9 cellular contexts compared by ENCODE assay signal in the genomic region with DNA sequence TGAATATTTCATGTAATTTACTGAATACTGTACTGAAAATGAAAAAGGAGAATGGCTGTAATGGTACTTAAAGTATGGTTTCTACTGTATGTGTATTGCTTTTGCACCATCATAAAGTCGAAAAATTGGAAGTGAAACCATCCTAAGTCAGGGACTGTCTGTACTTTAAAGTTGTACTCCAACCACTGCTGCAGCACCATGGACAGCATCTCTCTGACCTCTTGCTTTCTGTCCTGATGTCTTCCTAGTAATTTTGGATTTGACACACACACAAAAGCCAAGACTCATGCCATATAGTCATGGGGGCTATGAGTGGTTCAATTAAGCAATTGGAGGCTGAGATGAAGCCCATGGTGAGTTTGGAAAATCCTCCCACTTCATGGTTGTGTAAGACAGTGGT.
DNase-seq lines count a peak whose midpoint lies in the region; FAIRE-seq and TF ChIP-seq lines count a peak whose summit lies in the region.
"Had no signal": no experiment of that assay in that cellular context is flagged by ENCODE, and none has a peak within 500 bp of the region (broad histone marks: within the 10 kb centered on the region; RNA-seq: fewer than 3 reads in every experiment).

No MANE protein-coding gene starts in this region.

- no peak overlapping the region for H3K4me3 Mint-ChIP-seq in progenitor cell of endocrine pancreas (ENCODE audit: low read depth)
- H3K4me3 Mint-ChIP-seq: activated naive CD8-positive, alpha-beta T cell treated with anti-CD3 and anti-CD28 coated beads, Interleukin-2, amount 10 ng/mL, durations not matched to agents 7 days and 5 days had no signal

- no peaks in the 10 kb centered on the region for H3K36me3 Mint-ChIP-seq in progenitor cell of endocrine pancreas (ENCODE audit: insufficient read depth)
- H3K36me3 Mint-ChIP-seq: activated naive CD8-positive, alpha-beta T cell treated with anti-CD3 and anti-CD28 coated beads, Interleukin-2, amount 10 ng/mL, durations not matched to agents 7 days and 5 days had no signal

- H3K9me3 Mint-ChIP-seq in progenitor cell of endocrine pancreas (ENCODE audit: low read depth), result no peaks in the 10 kb centered on the region
- H3K9me3 Mint-ChIP-seq: activated naive CD8-positive, alpha-beta T cell treated with anti-CD3 and anti-CD28 coated beads, Interleukin-2, amount 10 ng/mL, durations not matched to agents 7 days and 5 days had no signal

- peak overlapping the region; percentile 68 for H3K27ac Mint-ChIP-seq in progenitor cell of endocrine pancreas
- H3K27ac Mint-ChIP-seq: activated naive CD8-positive, alpha-beta T cell treated with anti-CD3 and anti-CD28 coated beads, Interleukin-2, amount 10 ng/mL, durations not matched to agents 7 days and 5 days had no signal

- FAIRE-seq in GM19239 (lab: Jason Lieb, UNC), result no peak

- H3K4me1 Mint-ChIP-seq in progenitor cell of endocrine pancreas (ENCODE audit: low read depth), result no peaks in the 10 kb centered on the region
- H3K4me1 Mint-ChIP-seq: activated naive CD8-positive, alpha-beta T cell treated with anti-CD3 and anti-CD28 coated beads, Interleukin-2, amount 10 ng/mL, durations not matched to agents 7 days and 5 days had no signal

- DNase-seq in activated CD4-positive, alpha-beta T cell treated with anti-CD3 and anti-CD28 coated beads for 48 hours, result peak; percentile 13
- DNase-seq in activated CD4-positive, alpha-beta T cell treated with anti-CD3 and anti-CD28 coated beads, Interleukin-2, amount 50 U/mL, for 1 hour, result no peak
- DNase-seq in NAMALWA (ENCODE audit: low spot score), result peak; percentile 43
- peak; percentile 30 for DNase-seq in dermis blood vessel endothelial cell
- DNase-seq in progenitor cell of endocrine pancreas (ENCODE audit: low spot score, unreplicated experiment), result peak; percentile 27
- DNase-seq in activated CD8-positive, alpha-beta memory T cell treated with anti-CD3 and anti-CD28 coated beads, Interleukin-2, amount 50 U/mL, for 48 hours, result no peak
- DNase-seq in NCI-H2171 treated with DMSO at 0.1 percent for 48 hours (lab: John Stamatoyannopoulos, UW), result no peak
- no peak for DNase-seq in GM19239 (ENCODE audit: insufficient read length, low spot score)
- DNase-seq: activated naive CD8-positive, alpha-beta T cell treated with anti-CD3 and anti-CD28 coated beads, Interleukin-2, amount 10 ng/mL, durations not matched to agents 7 days and 5 days had no signal

- peaks cover 60% of the 10 kb centered on the region for H3K27me3 Mint-ChIP-seq in progenitor cell of endocrine pancreas
- H3K27me3 Mint-ChIP-seq: activated naive CD8-positive, alpha-beta T cell treated with anti-CD3 and anti-CD28 coated beads, Interleukin-2, amount 10 ng/mL, durations not matched to agents 7 days and 5 days had no signal

- TF ChIP-seq CTCF in progenitor cell of endocrine pancreas (IDR thresholded peaks at IDR 0.05; ENCODE audit: unreplicated experiment), result no peak

Comparison
In these comparisons a context has a peak if more than half of its experiments do, and no peak if none do; other contexts are left out.
1. DNase-seq: peak in activated CD4-positive, alpha-beta T cell treated with anti-CD3 and anti-CD28 coated beads for 48 hours (single experiment), NAMALWA (single experiment), dermis blood vessel endothelial cell (single experiment) and progenitor cell of endocrine pancreas (single experiment); none in activated CD4-positive, alpha-beta T cell treated with anti-CD3 and anti-CD28 coated beads, Interleukin-2, amount 50 U/mL, for 1 hour (single experiment), activated CD8-positive, alpha-beta memory T cell treated with anti-CD3 and anti-CD28 coated beads, Interleukin-2, amount 50 U/mL, for 48 hours (single experiment), NCI-H2171 treated with DMSO at 0.1 percent for 48 hours (single experiment) and GM19239 (single experiment).